1 cellular context compared by ENCODE assay signal in genomic region chr6:70668499-70668812, GRCh38.
TF ChIP-seq lines count a peak whose summit lies in the region.

No MANE protein-coding gene starts in this region.

TF ChIP-seq in GM12878, 131 proteins besides CTCF, POLR2A, EP300 and RAD21 (continued from another document):
- TF ChIP-seq ATF3 (IDR thresholded peaks at IDR 0.05; ENCODE audit: borderline replicate concordance, extremely low read depth, low read depth, low read length), result no peak
